ENCODE assay signal across 8 cellular contexts in genomic region chr11:843818-844692, GRCh38. TPM values are rescaled to one million over a fixed set of nuclear protein-coding genes. Genes with fewer than 3 reads are reported as not detected.
A peak's percentile ranks its signal among the peaks of the same experiment; 100 is the strongest.
DNase-seq lines count a peak whose midpoint lies in the region; ATAC-seq and TF ChIP-seq lines count a peak whose summit lies in the region.

No MANE protein-coding gene starts in this region.

- POLR2A ChIA-PET in activated naive CD8-positive, alpha-beta T cell treated with anti-CD3 and anti-CD28 coated beads, Interleukin-2, amount 10 ng/mL, durations not matched to agents 7 days and 5 days (lab: Charles Lee): interaction anchor here (1.0 to 4.8 kb wide), 6 partner anchors 14 to 1009 kb away, joined by 3 to 67 read pairs (median 8); partner anchors contain the start of genes CD151, CHID1, CRACR2B and LSP1

- no peaks in the 10 kb centered on the region for H3K9me3 Mint-ChIP-seq in activated naive CD8-positive, alpha-beta T cell treated with anti-CD3 and anti-CD28 coated beads, Interleukin-2, amount 10 ng/mL, durations not matched to agents 7 days and 5 days

- H3K4me3 ChIP-seq in BE2C (ENCODE audit: low read depth, low read length): peak overlapping the region; percentile 77
- H3K4me3 ChIP-seq in heart left ventricle: peak overlapping the region; percentile 78 to 100 (median 93)
- peak overlapping the region; percentile 68 for H3K4me3 ChIP-seq in parathyroid adenoma (ENCODE audit: low read depth, low read length)

- peaks cover 3% of the 10 kb centered on the region for H3K36me3 Mint-ChIP-seq in activated naive CD8-positive, alpha-beta T cell treated with anti-CD3 and anti-CD28 coated beads, Interleukin-2, amount 10 ng/mL, durations not matched to agents 7 days and 5 days

- H3K27ac ChIP-seq in heart left ventricle (peak overlapping the region; percentile 86 to 99 (median 96)), parathyroid adenoma (peak overlapping the region; percentile 61)

- no peak for DNase-seq in BE2C
- peak in 43 of 76 experiments; percentile 16 to 71 (median 41) for DNase-seq in HUDEP-2 (lab: John Stamatoyannopoulos, UW; ENCODE audit: unreplicated experiment in 76 of 76)
- no peak for DNase-seq in activated naive CD8-positive, alpha-beta T cell treated with anti-CD3 and anti-CD28 coated beads, Interleukin-2, amount 10 ng/mL, durations not matched to agents 7 days and 5 days
- peak; percentile 92 to 97 (median 95) for DNase-seq in heart left ventricle
- DNase-seq in D341Med (ENCODE audit: low spot score): no peak

- peaks cover 16% of the 10 kb centered on the region for H3K4me1 Mint-ChIP-seq in activated naive CD8-positive, alpha-beta T cell treated with anti-CD3 and anti-CD28 coated beads, Interleukin-2, amount 10 ng/mL, durations not matched to agents 7 days and 5 days

- H3K36me3 ChIP-seq in BE2C: peaks cover 9% of the 10 kb centered on the region
- H3K36me3 ChIP-seq in heart left ventricle: peaks cover 0 to 23% (median 16%) of the 10 kb centered on the region in 9 donors
- H3K36me3 ChIP-seq in parathyroid adenoma (ENCODE audit: control insufficient read depth, insufficient read depth, low read length): no peaks in the 10 kb centered on the region

- TF ChIP-seq CTCF in BE2C (IDR thresholded peaks at IDR 0.05; ENCODE audit: low read depth, low read length) (no peak), heart left ventricle (IDR thresholded peaks at IDR 0.05) (peak in 2 of 12 donors; percentile 11), parathyroid adenoma (IDR thresholded peaks at IDR 0.05) (no peak)

- peaks cover 4% of the 10 kb centered on the region for H3K27me3 Mint-ChIP-seq in activated naive CD8-positive, alpha-beta T cell treated with anti-CD3 and anti-CD28 coated beads, Interleukin-2, amount 10 ng/mL, durations not matched to agents 7 days and 5 days

- intact Hi-C loops in heart left ventricle (cut with DNase I): loop anchor here in 1 of 10 donors (5.0 kb wide), 1 partner anchor 37 kb away; the partner anchor contains the start of genes PIDD1 and RPLP2

- H2AFZ ChIP-seq in parathyroid adenoma: no peak overlapping the region

- no peak for ATAC-seq in activated naive CD8-positive, alpha-beta T cell treated with anti-CD3 and anti-CD28 coated beads, Interleukin-2, amount 10 ng/mL, durations not matched to agents 7 days and 5 days (ENCODE audit: low read depth)
- peak; percentile 36 to 76 (median 52) for ATAC-seq in heart left ventricle
- no peak for ATAC-seq in GM21786 (IDR thresholded peaks at IDR 0.05; ENCODE audit: unreplicated experiment)
- ATAC-seq in HG03565 (IDR thresholded peaks at IDR 0.05; ENCODE audit: unreplicated experiment): no peak

- H3K9me3 ChIP-seq in BE2C (no peaks in the 10 kb centered on the region), heart left ventricle (no peaks in the 10 kb centered on the region), parathyroid adenoma (ENCODE audit: control insufficient read depth, low read length) (no peaks in the 10 kb centered on the region)

- 0 to 3% (median 1%) methylated on average over 14 to 25 of the region's 25 CpGs for WGBS in heart left ventricle, 4 donors

- peak overlapping the region; percentile 76 for H3K27ac Mint-ChIP-seq in activated naive CD8-positive, alpha-beta T cell treated with anti-CD3 and anti-CD28 coated beads, Interleukin-2, amount 10 ng/mL, durations not matched to agents 7 days and 5 days

- peak in 1 of 2 donors; percentile 42 for TF ChIP-seq POLR2A in heart left ventricle (IDR thresholded peaks at IDR 0.05)

- H3K4me1 ChIP-seq in BE2C (peaks cover 8% of the 10 kb centered on the region), heart left ventricle (peaks cover 7 to 77% (median 56%) of the 10 kb centered on the region in 12 donors), parathyroid adenoma (peaks cover 3% of the 10 kb centered on the region)

- no peaks in the 10 kb centered on the region for H3K79me2 ChIP-seq in parathyroid adenoma

- no peak overlapping the region for H3K9ac ChIP-seq in parathyroid adenoma

- H3K4me2 ChIP-seq in parathyroid adenoma (ENCODE audit: low read length): peak overlapping the region; percentile 71

- no peaks in the 10 kb centered on the region for H3K27me3 ChIP-seq in BE2C
- peaks cover 0 to 10% (median 0%) of the 10 kb centered on the region in 9 donors for H3K27me3 ChIP-seq in heart left ventricle
- H3K27me3 ChIP-seq in parathyroid adenoma (ENCODE audit: control insufficient read depth, insufficient read depth, low read length): no peaks in the 10 kb centered on the region

- H3K4me3 Mint-ChIP-seq in activated naive CD8-positive, alpha-beta T cell treated with anti-CD3 and anti-CD28 coated beads, Interleukin-2, amount 10 ng/mL, durations not matched to agents 7 days and 5 days: peak overlapping the region; percentile 87

RNA-seq across cellular contexts. Expression of gene TSPAN4, which starts 1.4 kb away (rescaled TPM):
- 60.8 TPM for polyA plus RNA-seq in BE2C (2012; ENCODE audit: insufficient read depth, insufficient read length, low read depth)
- 10 to 100 TPM; 19.0 to 20.3 TPM for total RNA-seq in activated naive CD8-positive, alpha-beta T cell treated with anti-CD3 and anti-CD28 coated beads, Interleukin-2, amount 10 ng/mL, durations not matched to agents 7 days and 5 days
- 10 to 100 TPM; 22.7 to 93.0 (median 31.3) TPM for total RNA-seq in heart left ventricle
- 10 to 100 TPM; 31.2 to 52.5 TPM for polyA plus RNA-seq in heart left ventricle

RNA-seq across cellular contexts. Expression of gene POLR2L, which starts 1.7 kb away (rescaled TPM):
- 712 TPM for polyA plus RNA-seq in BE2C (2012; ENCODE audit: insufficient read depth, insufficient read length, low read depth)
- 10 to 100 TPM; 76.7 to 78.9 TPM for total RNA-seq in activated naive CD8-positive, alpha-beta T cell treated with anti-CD3 and anti-CD28 coated beads, Interleukin-2, amount 10 ng/mL, durations not matched to agents 7 days and 5 days
- 100 to 1,000 TPM in 8 of 9 donors, 10 to 100 TPM in 1; 74.4 to 267 (median 207) TPM for total RNA-seq in heart left ventricle
- 100 to 1,000 TPM; 217 to 227 TPM for polyA plus RNA-seq in heart left ventricle

RNA-seq across cellular contexts. Expression of gene CD151, which starts 11.3 kb away (rescaled TPM):
- polyA plus RNA-seq in BE2C (2012; ENCODE audit: insufficient read depth, insufficient read length, low read depth): 89.3 TPM
- total RNA-seq in activated naive CD8-positive, alpha-beta T cell treated with anti-CD3 and anti-CD28 coated beads, Interleukin-2, amount 10 ng/mL, durations not matched to agents 7 days and 5 days: 10 to 100 TPM; 36.4 to 37.4 TPM
- 100 to 1,000 TPM; 323 to 682 (median 454) TPM for total RNA-seq in heart left ventricle
- 100 to 1,000 TPM; 560 to 817 TPM for polyA plus RNA-seq in heart left ventricle

RNA-seq across cellular contexts. Expression of gene CRACR2B, which starts 16.3 kb away (rescaled TPM):
- polyA plus RNA-seq in BE2C (2012; ENCODE audit: insufficient read depth, insufficient read length, low read depth): 1.8 TPM
- total RNA-seq in activated naive CD8-positive, alpha-beta T cell treated with anti-CD3 and anti-CD28 coated beads, Interleukin-2, amount 10 ng/mL, durations not matched to agents 7 days and 5 days: 10 to 100 TPM; 10.5 to 11.2 TPM
- 10 to 100 TPM; 13.3 to 22.4 (median 17.7) TPM for total RNA-seq in heart left ventricle
- polyA plus RNA-seq in heart left ventricle: 10 to 100 TPM in 1 of 2 donors, 1 to 10 TPM in 1; 8.8 to 43.5 TPM

RNA-seq across cellular contexts. Expression of gene PNPLA2, which starts 25.3 kb away (rescaled TPM):
- polyA plus RNA-seq in BE2C (2012; ENCODE audit: insufficient read depth, insufficient read length, low read depth): 92.2 TPM
- total RNA-seq in activated naive CD8-positive, alpha-beta T cell treated with anti-CD3 and anti-CD28 coated beads, Interleukin-2, amount 10 ng/mL, durations not matched to agents 7 days and 5 days: 100 to 1,000 TPM; 110 to 125 TPM
- 100 to 1,000 TPM; 141 to 348 (median 232) TPM for total RNA-seq in heart left ventricle
- 100 to 1,000 TPM; 112 to 133 TPM for polyA plus RNA-seq in heart left ventricle

Comparison
In these comparisons a context has a peak if more than half of its experiments do, and no peak if none do; other contexts are left out.
1. DNase-seq: peak in HUDEP-2 (43 of 76) and heart left ventricle (5 of 5); none in BE2C (single experiment), activated naive CD8-positive, alpha-beta T cell treated with anti-CD3 and anti-CD28 coated beads, Interleukin-2, amount 10 ng/mL, durations not matched to agents 7 days and 5 days (single experiment) and D341Med (single experiment).
2. ATAC-seq: peak in heart left ventricle (4 of 4); none in activated naive CD8-positive, alpha-beta T cell treated with anti-CD3 and anti-CD28 coated beads, Interleukin-2, amount 10 ng/mL, durations not matched to agents 7 days and 5 days (single experiment), GM21786 (single experiment) and HG03565 (single experiment).
3. RNA of gene CD151, which starts 11.3 kb away (total RNA-seq): 323 to 682 TPM in heart left ventricle; 36.4 to 37.4 TPM in activated naive CD8-positive, alpha-beta T cell treated with anti-CD3 and anti-CD28 coated beads, Interleukin-2, amount 10 ng/mL, durations not matched to agents 7 days and 5 days; every median in the first group is over 4 times any median in the second.
4. Peak in every context shown above with its lines, with median percentiles within 50 percentile points of each other: H3K4me3 ChIP-seq.